17 cellular contexts compared by ENCODE assay signal in genomic region chr15:90325677-90326200, GRCh38. TPM values are rescaled to one million over a fixed set of nuclear protein-coding genes. Genes with fewer than 3 reads are reported as not detected.
DNase-seq lines count a peak whose midpoint lies in the region; ATAC-seq, FAIRE-seq and TF ChIP-seq lines count a peak whose summit lies in the region.
"Had no signal": no experiment of that assay in that cellular context is flagged by ENCODE, and none has a peak within 500 bp of the region (broad histone marks: within the 10 kb centered on the region; RNA-seq: fewer than 3 reads in every experiment).

No MANE protein-coding gene starts in this region.

- no peak overlapping the region for H2BK15ac ChIP-seq in IMR-90 (ENCODE audit: low read depth, low read length)

- H3K79me2 ChIP-seq in GM12878 (ENCODE audit: control insufficient read depth, insufficient read depth, low read length) (no peaks in the 10 kb centered on the region), trophoblast cell (ENCODE audit: control insufficient read depth, insufficient read depth, low read length, poor library complexity) (no peaks in the 10 kb centered on the region)

- no peak overlapping the region for H3K4me2 ChIP-seq in IMR-90 (ENCODE audit: low read depth, low read length)
- no peak overlapping the region for H3K4me2 ChIP-seq in GM12878 (ENCODE audit: control insufficient read depth, insufficient read depth)
- H3K4me2 ChIP-seq in trophoblast cell (ENCODE audit: low read length) = no peak overlapping the region

- H3K9me3 ChIP-seq in IMR-90 (ENCODE audit: control insufficient read depth, insufficient read depth, low read length) (no peaks in the 10 kb centered on the region), GM12878 (replicated peaks; ENCODE audit: control insufficient read depth, insufficient read depth, low read length) (no peaks in the 10 kb centered on the region), trophoblast cell (ENCODE audit: insufficient read depth, low read depth, low read length) (no peaks in the 10 kb centered on the region)
- H3K9me3 ChIP-seq: HAP-1 had no signal

- SMC1A ChIA-PET in GM12878 (lab: Charles Lee; ENCODE audit: uncharacterized antibody, unreplicated experiment) = interaction anchor here (1.1 to 1.5 kb wide), 2 partner anchors 36 to 71 kb away, joined by 3 read pairs; no protein-coding TSS in a partner anchor

- H2AFZ ChIP-seq in IMR-90 (replicated peaks; ENCODE audit: low read length, poor library complexity) = peak overlapping the region; percentile 41
- H2AFZ ChIP-seq in GM12878 (ENCODE audit: control insufficient read depth, low read depth, low read length) = no peak overlapping the region
- H2AFZ ChIP-seq in trophoblast cell (ENCODE audit: insufficient read depth, low read length, poor library complexity) = peak overlapping the region; percentile 17

- H3K23ac ChIP-seq in IMR-90 (ENCODE audit: low read depth, low read length) = no peak overlapping the region
- no peak overlapping the region for H3K23ac ChIP-seq in trophoblast cell (ENCODE audit: low read length)

- H4K5ac ChIP-seq in IMR-90 (ENCODE audit: low read depth, low read length) = no peak overlapping the region

- CTCF ChIA-PET in IMR-90 (lab: Yijun Ruan, JAX) (no interaction called here), GM12878 (lab: Yijun Ruan, JAX) (interaction anchor here (0.6 to 1.9 kb wide), 4 partner anchors 52 to 560 kb away, joined by 3 to 7 read pairs (median 4); no protein-coding TSS in a partner anchor)

- TF ChIP-seq CTCF in IMR-90 (conservative IDR thresholded peaks at IDR 0.05; ENCODE audit: low read depth, low read length) (no peak), GM12878 (IDR thresholded peaks at IDR 0.05 in 2 of 3, conservative IDR thresholded peaks at IDR 0.05 in 1 of 3; ENCODE audit: control insufficient read depth in 2 of 3, extremely low read depth in 1 of 3, insufficient read depth in 1 of 3, low read depth in 3 of 3, low read length in 3 of 3) (no peak)

- ATAC-seq in IMR-90 (ENCODE audit: low read depth) (no peak), GM12878 (peak; percentile 66), HG02884 (IDR thresholded peaks at IDR 0.05; ENCODE audit: unreplicated experiment) (no peak)

- H2BK120ac ChIP-seq in IMR-90 (ENCODE audit: low read depth, low read length) (no peak overlapping the region), trophoblast cell (ENCODE audit: insufficient read depth, low read length, poor library complexity) (no peak overlapping the region)

- H3K4me3 ChIP-seq in IMR-90 (ENCODE audit: insufficient read depth, low read depth, low read length) (no peak overlapping the region), GM12878 (no peak overlapping the region), trophoblast cell (ENCODE audit: low read depth, low read length) (no peak overlapping the region)
- H3K4me3 ChIP-seq: HAP-1, SK-N-MC had no signal

- H3K27me3 ChIP-seq in IMR-90 (ENCODE audit: control insufficient read depth, insufficient read depth, low read length) (no peaks in the 10 kb centered on the region), GM12878 (replicated peaks in 1 of 2; ENCODE audit: control insufficient read depth in 2 of 2, insufficient read depth in 2 of 2, low read length in 1 of 2) (no peaks in the 10 kb centered on the region), trophoblast cell (ENCODE audit: insufficient read depth, low read length) (no peaks in the 10 kb centered on the region)

- dilution Hi-C loops in IMR-90 (cut with HindIII; ENCODE audit: low sequenced_read_pairs, unreplicated experiment) = no loop called here

- H3K4me1 ChIP-seq in IMR-90 (ENCODE audit: control insufficient read depth, insufficient read depth, low read length) = 0 out of 2 replicates have a peak, but pooled peaks cover 1% of the 10 kb centered on the region
- H3K4me1 ChIP-seq in GM12878 (ENCODE audit: control insufficient read depth, insufficient read depth, low read length) = no peaks in the 10 kb centered on the region
- H3K4me1 ChIP-seq in trophoblast cell (ENCODE audit: control insufficient read depth in 1 of 2, insufficient read depth in 2 of 2, low read length in 2 of 2) = no peaks in the 10 kb centered on the region

- TF ChIP-seq RAD21 in IMR-90 (IDR thresholded peaks at IDR 0.05; ENCODE audit: low read length) = no peak
- TF ChIP-seq RAD21 in GM12878 (IDR thresholded peaks at IDR 0.05; ENCODE audit: insufficient read depth, low read depth, low read length) = no peak

- H2BK12ac ChIP-seq in trophoblast cell (ENCODE audit: low read length) = peak overlapping the region; percentile 30

- in situ Hi-C loops in IMR-90 (cut with MboI; ENCODE audit: low sequenced_read_pairs) (no loop called here), GM12878 (cut with MboI) (loop anchor here (25.0 kb wide), 1 partner anchor 912 kb away; no protein-coding TSS in a partner anchor)

- RAD21 ChIA-PET in GM12878 (lab: Charles Lee; ENCODE audit: unreplicated experiment) = interaction anchor here (0.7 kb wide), 1 partner anchor 238 kb away, joined by 3 read pairs; no protein-coding TSS in a partner anchor

- DNase-seq in IMR-90 (no peak), GM12878 (ENCODE audit: low read depth, low spot score) (no peak), islet precursor cell (peak; percentile 47), trophoblast cell (no peak), substantia nigra (lab: John Stamatoyannopoulos, UW) (no peak)
- no peak for DNase-seq in stimulated activated CD4-positive, alpha-beta T cell treated with anti-CD3 and anti-CD28 coated beads, Interleukin-15, amount 100 ng/mL, for 24 hours
- DNase-seq: C1 segment of cervical spinal cord, DND-41, NCI-H1417 treated with DMSO at 0.1 percent for 48 hours, NCI-H187 treated with DMSO at 0.1 percent for 48 hours, NCI-H2227 treated with DMSO at 0.1 percent for 48 hours, NCI-H510A treated with DMSO at 0.1 percent for 48 hours, NCI-H774, SHP77 had no signal

- TF ChIP-seq EP300 in GM12878 (IDR thresholded peaks at IDR 0.05; ENCODE audit: borderline replicate concordance in 1 of 2, control insufficient read depth in 1 of 2, low read depth in 2 of 2, low read length in 2 of 2) = no peak

- H2BK5ac ChIP-seq in IMR-90 (ENCODE audit: low read depth, low read length, poor library complexity, severe bottlenecking) (no peak overlapping the region), trophoblast cell (ENCODE audit: low read depth, low read length, poor library complexity) (no peak overlapping the region)

- POLR2A ChIA-PET in IMR-90 (lab: Charles Lee; ENCODE audit: unreplicated experiment) (no interaction called here), GM12878 (lab: Charles Lee) (interaction anchor here (0.6 kb wide), 1 partner anchor 818 kb away, joined by 3 read pairs; no protein-coding TSS in a partner anchor)

- no peak overlapping the region for H4K8ac ChIP-seq in IMR-90 (ENCODE audit: low read depth in 2 of 2, low read length in 2 of 2)
- no peak overlapping the region for H4K8ac ChIP-seq in trophoblast cell (ENCODE audit: low read depth, low read length)

- H3K9me1 ChIP-seq in IMR-90 (ENCODE audit: insufficient read depth, low read length) = no peaks in the 10 kb centered on the region

- peak overlapping the region; percentile 25 for H2AK9ac ChIP-seq in IMR-90 (replicated peaks; ENCODE audit: low read depth, low read length, poor library complexity)

- no peak for FAIRE-seq in GM12878 (lab: Jason Lieb, UNC)

- TF ChIP-seq POLR2A in IMR-90 (IDR thresholded peaks at IDR 0.05; ENCODE audit: low read depth, low read length) (no peak), GM12878 (IDR thresholded peaks at IDR 0.05; ENCODE audit: low read depth, low read length) (no peak)

- H3K56ac ChIP-seq in IMR-90 (ENCODE audit: extremely low read depth, insufficient read depth, low read length) = no peak overlapping the region

- H3K36me3 ChIP-seq in IMR-90 (ENCODE audit: control insufficient read depth, insufficient read depth, low read length) = no peaks in the 10 kb centered on the region
- H3K36me3 ChIP-seq in GM12878 (ENCODE audit: control insufficient read depth in 2 of 2, insufficient read depth in 2 of 2, low read length in 1 of 2) = no peaks in the 10 kb centered on the region
- H3K36me3 ChIP-seq in trophoblast cell (ENCODE audit: control insufficient read depth in 1 of 2, insufficient read depth in 2 of 2, low read length in 2 of 2) = no peaks in the 10 kb centered on the region
- H3K36me3 ChIP-seq: HAP-1 had no signal

- no peak overlapping the region for H3K14ac ChIP-seq in IMR-90 (replicated peaks; ENCODE audit: low read depth, low read length)
- no peak overlapping the region for H3K14ac ChIP-seq in trophoblast cell (ENCODE audit: low read length)

- no peak overlapping the region for H2AK5ac ChIP-seq in IMR-90 (ENCODE audit: low read depth, low read length)
- H2AK5ac ChIP-seq in trophoblast cell (ENCODE audit: low read length) = no peak overlapping the region

- H3K9ac ChIP-seq in IMR-90 (ENCODE audit: low read depth, low read length) (no peak overlapping the region), GM12878 (ENCODE audit: control insufficient read depth, insufficient read depth, low read length) (no peak overlapping the region), trophoblast cell (ENCODE audit: low read length) (no peak overlapping the region)

- no peak overlapping the region for H4K12ac ChIP-seq in trophoblast cell (ENCODE audit: low read depth, low read length)

- intact Hi-C loops in IMR-90 (cut with micrococcal nuclease) = loop anchor here (10.0 kb wide), 1 partner anchor 289 kb away; no protein-coding TSS in a partner anchor
- intact Hi-C loops in GM12878 (cut with micrococcal nuclease; ENCODE audit: unreplicated experiment) = loop anchor here (10.0 kb wide), 1 partner anchor 369 kb away; no protein-coding TSS in a partner anchor

- H3K18ac ChIP-seq in IMR-90 (ENCODE audit: low read depth, low read length) = no peak overlapping the region
- H3K18ac ChIP-seq in trophoblast cell (ENCODE audit: low read length) = no peak overlapping the region

- H3K4ac ChIP-seq in IMR-90 (ENCODE audit: low read depth, low read length) (no peak overlapping the region), trophoblast cell (ENCODE audit: low read depth, low read length) (no peak overlapping the region)

- H4K91ac ChIP-seq in IMR-90 (ENCODE audit: insufficient read depth, low read depth, low read length) (no peak overlapping the region), trophoblast cell (ENCODE audit: low read depth, low read length) (no peak overlapping the region)

- no peaks in the 10 kb centered on the region for H4K20me1 ChIP-seq in IMR-90 (ENCODE audit: insufficient read depth, low read length)
- H4K20me1 ChIP-seq in GM12878 (ENCODE audit: control insufficient read depth, insufficient read depth) = no peaks in the 10 kb centered on the region

- H3K79me1 ChIP-seq in IMR-90 (ENCODE audit: low read depth in 1 of 2, low read length in 2 of 2) = no peaks in the 10 kb centered on the region
- H3K79me1 ChIP-seq in trophoblast cell (ENCODE audit: low read length) = no peaks in the 10 kb centered on the region

- H3K27ac ChIP-seq in IMR-90 (ENCODE audit: insufficient read depth, low read length) (no peak overlapping the region), GM12878 (ENCODE audit: control insufficient read depth, insufficient read depth) (no peak overlapping the region), trophoblast cell (ENCODE audit: low read depth, low read length) (no peak overlapping the region), substantia nigra (ENCODE audit: low read depth, low read length, poor library complexity, severe bottlenecking) (no peak overlapping the region)
- H3K27ac ChIP-seq: SK-N-MC had no signal

- no peak overlapping the region for H2BK20ac ChIP-seq in IMR-90 (ENCODE audit: low read depth, low read length)

- 92% methylated on average over 5 of the region's 5 CpGs; no CpG with 5 or more reads in 1 of the 2 experiments for WGBS in IMR-90 (ENCODE audit: extremely low coverage in 2 of 2, insufficient read length in 1 of 2), 2 experiments
- 73% methylated on average over 5 of the region's 5 CpGs for WGBS in GM12878 (ENCODE audit: insufficient coverage, insufficient replicate concordance, low lambda C conversion rate, missing lambda C conversion rate)
- no CpG with 5 or more reads among the region's 5 CpGs for WGBS in trophoblast cell (ENCODE audit: extremely low coverage, insufficient coverage, insufficient read length)

- BruUV-seq in IMR-90 (replicated peaks; lab: Mats Ljungman, UMichigan) = no TSS peak
- BruUV-seq in GM12878 (replicated peaks; lab: Mats Ljungman, UMichigan) = no TSS peak

RNA-seq across cellular contexts. Expression of gene ZNF774, which starts 26.3 kb away (rescaled TPM):
- total RNA-seq in IMR-90 (2012; rRNA removed) (1.1 TPM in 2 replicates), GM12878 (2014; rRNA removed) (1.5 and 1.7 TPM in 2 replicates), GM12878 (2014; rRNA removed; fragmentation: Illumina TruSeq; extraction: Trizol) (1.7 and 2.3 TPM in 2 replicates), GM12878 (2021) (1.7 TPM in 2 replicates)
- polyA plus RNA-seq in IMR-90 (2012; rRNA removed) (0.90 and 0.91 TPM in 2 replicates), GM12878 (2011; rRNA removed) (0.87 and 0.98 TPM in 2 replicates), GM12878 (2014; fragmentation: Illumina TruSeq; extraction: Trizol) (2.0 and 2.4 TPM in 2 replicates), GM12878 (2014; fragmentation: Nextera tagmentation; extraction: Ambion mirVana) (under 1 TPM; 0.35 to 0.40 TPM), GM12878 (2014; rRNA removed) (2.2 and 2.5 TPM in 2 replicates), GM12878 (2016; fragmentation: Nextera tagmentation; extraction: Ambion mirVana) (1 to 10 TPM in 1 of 2 experiments, under 1 TPM in 1; 0.54 to 1.8 TPM)
- polyA plus RNA-seq in IMR-90 (2012; cell fraction: cytosol; rRNA removed) = 0.42 and 0.88 TPM in 2 replicates
- 0.40 and 1.8 TPM in 2 replicates for polyA plus RNA-seq in IMR-90 (2012; cell fraction: nucleus; rRNA removed; ENCODE audit: low replicate concordance)
- 6.5 and 7.0 TPM in 2 replicates for total RNA-seq in GM12878 (2013; cell fraction: nucleolus; rRNA removed)
- polyA plus RNA-seq in GM12878 (2011; ENCODE audit: low read depth) = 1.1 TPM
- polyA plus RNA-seq in GM12878 (2011; cell fraction: cytosol; rRNA removed) = 0.51 and 0.59 TPM in 2 replicates
- 0.80 and 0.91 TPM in 2 replicates for polyA plus RNA-seq in GM12878 (2011; cell fraction: nucleus; rRNA removed)
- 0.62 and 0.86 TPM in 2 replicates for polyA plus RNA-seq in GM12878 (2012)
- 0.46 and 1.2 TPM in 2 replicates for polyA minus RNA-seq in GM12878 (2011; rRNA and poly(A)+ RNA removed)
- polyA minus RNA-seq in GM12878 (2011; cell fraction: cytosol; rRNA and poly(A)+ RNA removed) = 0.52 TPM in 1 of 2 replicates, not detected in the other
- polyA minus RNA-seq in GM12878 (2011; cell fraction: nucleus; rRNA and poly(A)+ RNA removed) = 0.73 and 1.1 TPM in 2 replicates
- polyA plus RNA-seq in trophoblast cell (2013) = 1.9 and 2.3 TPM in 2 replicates
